In the genomic region with DNA sequence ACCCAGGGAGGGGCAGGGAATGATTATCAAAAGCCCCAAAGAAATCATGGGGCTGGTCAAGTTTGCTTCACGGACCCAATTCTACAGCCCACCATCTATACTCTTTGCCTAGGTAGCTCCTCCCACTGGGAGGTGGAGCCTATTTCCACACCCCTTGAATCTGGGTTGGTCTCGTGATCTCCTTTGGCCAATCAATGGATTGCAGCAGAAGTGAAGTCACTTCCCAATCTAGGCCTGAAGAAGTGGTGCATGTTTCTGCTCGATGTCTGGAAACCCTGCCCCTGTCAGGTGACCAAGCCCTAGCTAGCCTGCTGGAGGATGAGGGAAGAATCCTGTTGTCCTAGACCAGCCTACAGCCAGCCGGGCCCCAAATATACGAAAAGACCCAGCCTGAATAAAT, we compare ENCODE assay signal across 8 cellular contexts.
DNase-seq lines count a peak whose midpoint lies in the region; ATAC-seq and TF ChIP-seq lines count a peak whose summit lies in the region.
"Not testable (repeated sequence)": the region's sequence is repeated elsewhere in the genome, so short reads cannot be mapped to it uniquely, and the experiment has no call there.

No MANE protein-coding gene starts in this region.

- peak; percentile 55 to 85 (median 82) for ATAC-seq in natural killer cell

- peak; percentile 13 for DNase-seq in DMS114 treated with DMSO at 0.1 percent for 48 hours (lab: John Stamatoyannopoulos, UW; ENCODE audit: unreplicated experiment)
- DNase-seq in NOMO-1 treated with DMSO at 0.1 percent for 48 hours (lab: John Stamatoyannopoulos, UW; ENCODE audit: unreplicated experiment) = peak; percentile 16
- peak; percentile 41 for DNase-seq in activated CD4-positive, CD25-positive, alpha-beta regulatory T cell treated with anti-CD3 and anti-CD28 coated beads, Interleukin-2, amount 50 U/mL, for 72 hours
- DNase-seq in activated naive CD4-positive, alpha-beta T cell treated with anti-CD3 and anti-CD28 coated beads, Interleukin-2, amount 10 ng/mL, durations not matched to agents 7 days and 5 days = peak; percentile 53
- DNase-seq in glutamatergic neuron = peak; percentile 53
- not testable (repeated sequence) for DNase-seq in natural killer cell; type B pancreatic cell (ENCODE audit: extremely low spot score, unreplicated experiment)

- peak overlapping the region; percentile 22 for H3K9ac ChIP-seq in HUES6 (ENCODE audit: low read length)

- H3K27me3 Mint-ChIP-seq in activated naive CD4-positive, alpha-beta T cell treated with anti-CD3 and anti-CD28 coated beads, Interleukin-2, amount 10 ng/mL, durations not matched to agents 7 days and 5 days = peaks cover 51% of the 10 kb centered on the region
- H3K27me3 Mint-ChIP-seq in glutamatergic neuron (ENCODE audit: unreplicated experiment); natural killer cell (ENCODE audit: low read depth in 2 of 2); type B pancreatic cell: not testable (repeated sequence)

- not testable (repeated sequence) for H3K36me3 Mint-ChIP-seq in activated naive CD4-positive, alpha-beta T cell treated with anti-CD3 and anti-CD28 coated beads, Interleukin-2, amount 10 ng/mL, durations not matched to agents 7 days and 5 days; glutamatergic neuron (ENCODE audit: unreplicated experiment); natural killer cell; type B pancreatic cell

- H3K4me1 ChIP-seq in HUES6 (ENCODE audit: control insufficient read depth, insufficient read depth, low read length) = not testable (repeated sequence)

- CTCF ChIA-PET in activated naive CD4-positive, alpha-beta T cell treated with anti-CD3 and anti-CD28 coated beads, Interleukin-2, amount 10 ng/mL, durations not matched to agents 7 days and 5 days (lab: Charles Lee) = not testable (repeated sequence)

- H3K27ac Mint-ChIP-seq in activated naive CD4-positive, alpha-beta T cell treated with anti-CD3 and anti-CD28 coated beads, Interleukin-2, amount 10 ng/mL, durations not matched to agents 7 days and 5 days; glutamatergic neuron (ENCODE audit: unreplicated experiment); natural killer cell: not testable (repeated sequence)
- H3K27ac Mint-ChIP-seq in type B pancreatic cell = peak overlapping the region; percentile 41

- H3K4me3 ChIP-seq in HUES6 (ENCODE audit: low read depth, low read length) = 0 out of 2 replicates have a peak overlapping the region, but pooled peaks have one; percentile 37

- not testable (repeated sequence) for H3K27ac ChIP-seq in HUES6 (ENCODE audit: low read depth, low read length)

- intact Hi-C loops in natural killer cell (cut with micrococcal nuclease) = not testable (repeated sequence)

- H3K4me1 Mint-ChIP-seq in activated naive CD4-positive, alpha-beta T cell treated with anti-CD3 and anti-CD28 coated beads, Interleukin-2, amount 10 ng/mL, durations not matched to agents 7 days and 5 days; glutamatergic neuron (ENCODE audit: low read depth, unreplicated experiment); natural killer cell; type B pancreatic cell (ENCODE audit: unreplicated experiment): not testable (repeated sequence)

- TF ChIP-seq CTCF in glutamatergic neuron (IDR thresholded peaks at IDR 0.05; ENCODE audit: partially characterized antibody, unreplicated experiment); natural killer cell (IDR thresholded peaks at IDR 0.05); type B pancreatic cell (conservative IDR thresholded peaks at IDR 0.05): not testable (repeated sequence)

- H3K27me3 ChIP-seq in HUES6 (ENCODE audit: control insufficient read depth, insufficient read depth, low read length) = not testable (repeated sequence)

- H3K9me3 ChIP-seq in HUES6 (ENCODE audit: control insufficient read depth, insufficient read depth, low read depth, low read length) = not testable (repeated sequence)

- not testable (repeated sequence) for H3K4me3 Mint-ChIP-seq in activated naive CD4-positive, alpha-beta T cell treated with anti-CD3 and anti-CD28 coated beads, Interleukin-2, amount 10 ng/mL, durations not matched to agents 7 days and 5 days; glutamatergic neuron (ENCODE audit: unreplicated experiment); natural killer cell; type B pancreatic cell

- H3K36me3 ChIP-seq in HUES6 (ENCODE audit: control insufficient read depth, insufficient read depth, low read length) = not testable (repeated sequence)

- not testable (repeated sequence) for H3K9me3 Mint-ChIP-seq in activated naive CD4-positive, alpha-beta T cell treated with anti-CD3 and anti-CD28 coated beads, Interleukin-2, amount 10 ng/mL, durations not matched to agents 7 days and 5 days; glutamatergic neuron (ENCODE audit: unreplicated experiment); natural killer cell; type B pancreatic cell
